In genomic region chr13:90553167-90553566, GRCh38 we compare ENCODE assay signal across 17 cellular contexts.
DNase-seq lines count a peak whose midpoint lies in the region; ATAC-seq, FAIRE-seq and TF ChIP-seq lines count a peak whose summit lies in the region.
"Had no signal": no experiment of that assay in that cellular context is flagged by ENCODE, and none has a peak within 500 bp of the region (broad histone marks: within the 10 kb centered on the region; RNA-seq: fewer than 3 reads in every experiment).

No MANE protein-coding gene starts in this region.

- H3K27ac ChIP-seq in GM23248 (no peak overlapping the region), K562 (ENCODE audit: extremely low read depth, low read depth, low read length) (no peak overlapping the region), parathyroid adenoma (no peak overlapping the region)
- H3K27ac ChIP-seq: BLaER1 treated with 17β-estradiol and CSF1 and Interleukin-3, amounts not matched to agents 10 nM and 100 nM had no signal

- POLR2A ChIA-PET in K562 (lab: Yijun Ruan, JAX) = interaction anchor here (0.7 to 1.2 kb wide), 2 partner anchors 9 to 29 kb away, joined by 3 read pairs; no protein-coding TSS in a partner anchor

- no peaks in the 10 kb centered on the region for H3K4me1 Mint-ChIP-seq in activated CD4-positive, alpha-beta T cell treated with anti-CD3 and anti-CD28 coated beads, Interleukin-2, amount 10 ng/mL, durations not matched to agents 24 days and 14 days
- H3K4me1 Mint-ChIP-seq: CD8-positive, alpha-beta memory T cell had no signal

- TF ChIP-seq RAD21 in K562 (CRISPR knock-in tag; conservative IDR thresholded peaks at IDR 0.05 in 1 of 2, IDR thresholded peaks at IDR 0.05 in 1 of 2) = no peak

- no peak for TF ChIP-seq POLR2A in K562 (conservative IDR thresholded peaks at IDR 0.05)

- 62 to 66% methylated on average over 3 of the region's 3 CpGs for WGBS in GM23248 (ENCODE audit: low coverage in 1 of 2, low lambda C conversion rate in 2 of 2, missing lambda C conversion rate in 2 of 2), 2 experiments
- WGBS in K562 (ENCODE audit: insufficient coverage, low coverage, missing lambda C conversion rate) = under 1% methylated on average over 3 of the region's 3 CpGs

- H3K9me2 ChIP-seq in GM23248 (ENCODE audit: insufficient read depth) = no peaks in the 10 kb centered on the region; the same call in 1 of the 2 replicates

- H3K4me2 ChIP-seq in GM23248 (ENCODE audit: unreplicated experiment) = peak overlapping the region; percentile 24
- H3K4me2 ChIP-seq in K562 (ENCODE audit: insufficient read depth, low read length) = no peak overlapping the region
- H3K4me2 ChIP-seq in parathyroid adenoma (ENCODE audit: low read length) = peak overlapping the region; percentile 10
- H3K4me2 ChIP-seq: BLaER1 treated with 17β-estradiol and CSF1 and Interleukin-3, amounts not matched to agents 10 nM and 100 nM had no signal

- TF ChIP-seq CTCF in K562 (IDR thresholded peaks at IDR 0.05 in 2 of 3, conservative IDR thresholded peaks at IDR 0.05 in 1 of 3; ENCODE audit: insufficient read depth in 2 of 3, low read depth in 1 of 3, low read length in 3 of 3) (no peak), parathyroid adenoma (IDR thresholded peaks at IDR 0.05) (no peak)

- H3K4me3 ChIP-seq in GM23248 (peak overlapping the region; percentile 26; the same call in 1 of the 2 replicates), K562 (no peak overlapping the region), parathyroid adenoma (ENCODE audit: low read depth, low read length) (no peak overlapping the region)
- H3K4me3 ChIP-seq: BLaER1 treated with 17β-estradiol and CSF1 and Interleukin-3, amounts not matched to agents 10 nM and 100 nM had no signal

- no peaks in the 10 kb centered on the region for H3K27me3 ChIP-seq in GM23248 (replicated peaks; ENCODE audit: insufficient read depth)
- no peaks in the 10 kb centered on the region for H3K27me3 ChIP-seq in K562 (ENCODE audit: control insufficient read depth in 2 of 2, insufficient read depth in 2 of 2, low read length in 2 of 2)
- no peaks in the 10 kb centered on the region for H3K27me3 ChIP-seq in parathyroid adenoma (ENCODE audit: control insufficient read depth, insufficient read depth, low read length)
- H3K27me3 ChIP-seq: BLaER1 treated with 17β-estradiol and CSF1 and Interleukin-3, amounts not matched to agents 10 nM and 100 nM had no signal

- CTCF ChIA-PET in K562 (lab: Yijun Ruan, JAX; ENCODE audit: low intra/inter-chr PET ratio) = no interaction called here

- DNase-seq in GM23248 = no peak
- peak; percentile 31 for DNase-seq in NCI-H748 treated with DMSO at 0.1 percent for 48 hours (lab: John Stamatoyannopoulos, UW)
- no peak for DNase-seq in K562 (ENCODE audit: extremely low read depth in 1 of 4, low spot score in 3 of 4)
- no peak for DNase-seq in activated CD4-positive, alpha-beta T cell treated with anti-CD3 and anti-CD28 coated beads, Interleukin-2, amount 10 ng/mL, durations not matched to agents 24 days and 14 days
- no peak for DNase-seq in NCI-H524 treated with DMSO at 0.1 percent for 48 hours (lab: John Stamatoyannopoulos, UW)
- DNase-seq: CD8-positive, alpha-beta memory T cell; DMS79 treated with DMSO at 0.1 percent for 48 hours; KG1; NCI-H1436; NCI-H2029; NCI-H526 treated with DMSO at 0.1 percent for 48 hours had no signal

- 0 out of 2 replicates have a peak, but pooled peaks cover 2% of the 10 kb centered on the region for H3K4me1 ChIP-seq in GM23248 (ENCODE audit: insufficient read depth)
- no peaks in the 10 kb centered on the region for H3K4me1 ChIP-seq in K562 (replicated peaks in 1 of 2; ENCODE audit: control insufficient read depth in 2 of 2, insufficient read depth in 2 of 2, low read length in 2 of 2)
- no peaks in the 10 kb centered on the region for H3K4me1 ChIP-seq in parathyroid adenoma
- H3K4me1 ChIP-seq: BLaER1 treated with 17β-estradiol and CSF1 and Interleukin-3, amounts not matched to agents 10 nM and 100 nM had no signal

- no peaks in the 10 kb centered on the region for H3K27me3 Mint-ChIP-seq in activated CD4-positive, alpha-beta T cell treated with anti-CD3 and anti-CD28 coated beads, Interleukin-2, amount 10 ng/mL, durations not matched to agents 24 days and 14 days
- H3K27me3 Mint-ChIP-seq: CD8-positive, alpha-beta memory T cell had no signal

- H3K36me3 Mint-ChIP-seq in activated CD4-positive, alpha-beta T cell treated with anti-CD3 and anti-CD28 coated beads, Interleukin-2, amount 10 ng/mL, durations not matched to agents 24 days and 14 days (ENCODE audit: low read depth) = no peaks in the 10 kb centered on the region
- H3K36me3 Mint-ChIP-seq: CD8-positive, alpha-beta memory T cell had no signal

- no peaks in the 10 kb centered on the region for H3K9me1 ChIP-seq in K562 (ENCODE audit: control insufficient read depth, insufficient read depth, low read length)

- H3K27ac Mint-ChIP-seq in activated CD4-positive, alpha-beta T cell treated with anti-CD3 and anti-CD28 coated beads, Interleukin-2, amount 10 ng/mL, durations not matched to agents 24 days and 14 days = no peak overlapping the region
- H3K27ac Mint-ChIP-seq: CD8-positive, alpha-beta memory T cell had no signal

- no peak for TF ChIP-seq EP300 in K562 (IDR thresholded peaks at IDR 0.05; ENCODE audit: low read length)

- H2AFZ ChIP-seq in GM23248 = peak overlapping the region; percentile 75
- H2AFZ ChIP-seq in K562 (ENCODE audit: low read depth, low read length) = no peak overlapping the region
- H2AFZ ChIP-seq in parathyroid adenoma = no peak overlapping the region

- no TSS peak for BruUV-seq in K562 (replicated peaks; lab: Mats Ljungman, UMichigan)

- H3K36me3 ChIP-seq in GM23248 (ENCODE audit: low read depth) (no peaks in the 10 kb centered on the region), K562 (ENCODE audit: control insufficient read depth, insufficient read depth, low read length) (no peaks in the 10 kb centered on the region), parathyroid adenoma (ENCODE audit: control insufficient read depth, insufficient read depth, low read length) (no peaks in the 10 kb centered on the region)
- H3K36me3 ChIP-seq: BLaER1 treated with 17β-estradiol and CSF1 and Interleukin-3, amounts not matched to agents 10 nM and 100 nM had no signal

- no peaks in the 10 kb centered on the region for H3K79me2 ChIP-seq in GM23248 (ENCODE audit: insufficient read depth)
- H3K79me2 ChIP-seq in K562 (ENCODE audit: control insufficient read depth, insufficient read depth, low read length) = no peaks in the 10 kb centered on the region
- no peaks in the 10 kb centered on the region for H3K79me2 ChIP-seq in parathyroid adenoma

- peaks cover 2% of the 10 kb centered on the region for H3K9me3 Mint-ChIP-seq in activated CD4-positive, alpha-beta T cell treated with anti-CD3 and anti-CD28 coated beads, Interleukin-2, amount 10 ng/mL, durations not matched to agents 24 days and 14 days

- no peak for ATAC-seq in K562
- no peak for ATAC-seq in HG03378 (IDR thresholded peaks at IDR 0.05; ENCODE audit: unreplicated experiment)
- no peak for ATAC-seq in GM21786 (IDR thresholded peaks at IDR 0.05; ENCODE audit: unreplicated experiment)
- ATAC-seq: HCT116, Panc1 had no signal

- H3K9ac ChIP-seq in GM23248 (peak overlapping the region; percentile 19; the same call in 1 of the 2 replicates), K562 (ENCODE audit: insufficient read depth in 1 of 2, low read depth in 2 of 2, low read length in 2 of 2) (no peak overlapping the region), parathyroid adenoma (no peak overlapping the region)
- H3K9ac ChIP-seq: BLaER1 treated with 17β-estradiol and CSF1 and Interleukin-3, amounts not matched to agents 10 nM and 100 nM had no signal

- in situ Hi-C loops in GM23248 (cut with MboI) = no loop called here
- in situ Hi-C loops in K562 (cut with MboI) = no loop called here

- H4K20me1 ChIP-seq in GM23248 (ENCODE audit: insufficient read depth) = no peaks in the 10 kb centered on the region
- H4K20me1 ChIP-seq in K562 (replicated peaks; ENCODE audit: control insufficient read depth, insufficient read depth, low read length) = no peaks in the 10 kb centered on the region
- H4K20me1 ChIP-seq: BLaER1 treated with 17β-estradiol and CSF1 and Interleukin-3, amounts not matched to agents 10 nM and 100 nM had no signal

- intact Hi-C loops in K562 (cut with micrococcal nuclease) = no loop called here
- intact Hi-C loops in activated CD4-positive, alpha-beta T cell treated with anti-CD3 and anti-CD28 coated beads, Interleukin-2, amount 10 ng/mL, durations not matched to agents 24 days and 14 days (cut with micrococcal nuclease) = no loop called here

- no peak overlapping the region for H3K4me3 Mint-ChIP-seq in activated CD4-positive, alpha-beta T cell treated with anti-CD3 and anti-CD28 coated beads, Interleukin-2, amount 10 ng/mL, durations not matched to agents 24 days and 14 days
- H3K4me3 Mint-ChIP-seq: CD8-positive, alpha-beta memory T cell had no signal

- H3K9me3 ChIP-seq in GM23248 (ENCODE audit: low read depth) = no peaks in the 10 kb centered on the region
- peaks cover 4% of the 10 kb centered on the region; the same call in 1 of the 2 replicates for H3K9me3 ChIP-seq in K562 (replicated peaks; ENCODE audit: control insufficient read depth, insufficient read depth, low read depth, low read length)
- H3K9me3 ChIP-seq in parathyroid adenoma (ENCODE audit: control insufficient read depth, low read length) = no peaks in the 10 kb centered on the region

- peaks cover 3% of the 10 kb centered on the region; the same call in 1 of the 2 replicates for H3F3A ChIP-seq in GM23248 (ENCODE audit: insufficient read depth)

- no peak for FAIRE-seq in K562 (lab: Jason Lieb, UNC)

TF ChIP-seq in K562, 482 proteins besides CTCF, POLR2A, EP300 and RAD21:
- peak; percentile 23 for TF ChIP-seq NELFE (IDR thresholded peaks at IDR 0.05; ENCODE audit: insufficient read depth, insufficient read length)
- no peak for TF ChIP-seq ZNF436 (CRISPR knock-in tag; IDR thresholded peaks at IDR 0.05)
- TF ChIP-seq, protein P1, sequence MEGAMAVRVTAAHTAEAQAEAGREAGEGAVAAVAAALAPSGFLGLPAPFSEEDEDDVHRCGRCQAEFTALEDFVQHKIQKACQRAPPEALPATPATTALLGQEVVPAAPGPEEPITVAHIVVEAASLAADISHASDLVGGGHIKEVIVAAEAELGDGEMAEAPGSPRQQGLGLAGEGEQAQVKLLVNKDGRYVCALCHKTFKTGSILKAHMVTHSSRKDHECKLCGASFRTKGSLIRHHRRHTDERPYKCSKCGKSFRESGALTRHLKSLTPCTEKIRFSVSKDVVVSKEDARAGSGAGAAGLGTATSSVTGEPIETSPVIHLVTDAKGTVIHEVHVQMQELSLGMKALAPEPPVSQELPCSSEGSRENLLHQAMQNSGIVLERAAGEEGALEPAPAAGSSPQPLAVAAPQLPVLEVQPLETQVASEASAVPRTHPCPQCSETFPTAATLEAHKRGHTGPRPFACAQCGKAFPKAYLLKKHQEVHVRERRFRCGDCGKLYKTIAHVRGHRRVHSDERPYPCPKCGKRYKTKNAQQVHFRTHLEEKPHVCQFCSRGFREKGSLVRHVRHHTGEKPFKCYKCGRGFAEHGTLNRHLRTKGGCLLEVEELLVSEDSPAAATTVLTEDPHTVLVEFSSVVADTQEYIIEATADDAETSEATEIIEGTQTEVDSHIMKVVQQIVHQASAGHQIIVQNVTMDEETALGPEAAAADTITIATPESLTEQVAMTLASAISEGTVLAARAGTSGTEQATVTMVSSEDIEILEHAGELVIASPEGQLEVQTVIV (CRISPR knock-in tag; IDR thresholded peaks at IDR 0.05; ENCODE audit: borderline replicate concordance) = 0 out of 2 replicates have a peak, but pooled peaks have one; percentile 31
